In genomic region chr2:156792242-156792840, GRCh38 we compare ENCODE assay signal across 23 cellular contexts.
"Had no signal": no experiment of that assay in that cellular context is flagged by ENCODE, and none has a peak within 500 bp of the region (broad histone marks: within the 10 kb centered on the region; RNA-seq: fewer than 3 reads in every experiment).

No MANE protein-coding gene starts in this region.

- H3K4me1 Mint-ChIP-seq: stimulated activated naive B cell treated with anti-CD40 and anti-IgM and Interleukin-4, amounts not matched to agents 10 μg/mL and 1 μg/mL and 100 μg/mL, for 72 hours had no signal

- ATAC-seq: foreskin keratinocyte; heart left ventricle; left lung; natural killer cell treated with Interleukin-12 subunit alpha and Interleukin-12 subunit beta and Interleukin-15 and Interleukin-18, amount 100 ng/mL, for 72 hours; right lobe of liver; stimulated activated naive B cell treated with anti-CD40 and anti-IgM and Interleukin-4, amounts not matched to agents 10 μg/mL and 1 μg/mL and 100 μg/mL, for 72 hours had no signal

- H3K27me3 Mint-ChIP-seq: dendritic cell treated with granulocyte-macrophage colony-stimulating factor and Interleukin-4, amounts not matched to agents 40 ng/mL and 50 ng/mL, for 4 days; natural killer cell treated with Interleukin-12 subunit alpha and Interleukin-12 subunit beta and Interleukin-15 and Interleukin-18, amount 100 ng/mL, for 72 hours; stimulated activated naive B cell treated with anti-CD40 and anti-IgM and Interleukin-4, amounts not matched to agents 10 μg/mL and 1 μg/mL and 100 μg/mL, for 72 hours had no signal

- H3K27ac ChIP-seq: foreskin keratinocyte, left lung, neural progenitor cell, ovary, right lobe of liver, stomach had no signal

- H3K27ac Mint-ChIP-seq: dendritic cell treated with granulocyte-macrophage colony-stimulating factor and Interleukin-4, amounts not matched to agents 40 ng/mL and 50 ng/mL, for 4 days; endodermal cell; natural killer cell treated with Interleukin-12 subunit alpha and Interleukin-12 subunit beta and Interleukin-15 and Interleukin-18, amount 100 ng/mL, for 72 hours; neural progenitor cell; stimulated activated naive B cell treated with anti-CD40 and anti-IgM and Interleukin-4, amounts not matched to agents 10 μg/mL and 1 μg/mL and 100 μg/mL, for 72 hours had no signal

- H3K9me3 Mint-ChIP-seq: dendritic cell treated with granulocyte-macrophage colony-stimulating factor and Interleukin-4, amounts not matched to agents 40 ng/mL and 50 ng/mL, for 4 days; endodermal cell; neural progenitor cell had no signal

- H3K9me3 ChIP-seq: heart left ventricle, left lung, ovary, right lobe of liver, stomach had no signal

- H3K4me1 ChIP-seq: foreskin keratinocyte, heart left ventricle, left lung, neural progenitor cell, right lobe of liver, stomach had no signal

- DNase-seq: cerebellar nuclear complex; endodermal cell; erythroblast; foreskin keratinocyte; heart left ventricle; hippocampal formation; kidney glomerular epithelial cell; left lung; mesenchymal stem cell; midbrain; nucleus accumbens; ovary; right lobe of liver; stimulated activated CD4-positive, alpha-beta T cell treated with anti-CD3 and anti-CD28 coated beads, Interleukin-2, amount 100 ng/mL, for 24 hours; stimulated activated CD4-positive, alpha-beta T cell treated with anti-CD3 and anti-CD28 coated beads, Interleukin-4, amount 100 ng/mL, for 4 hours; stimulated activated naive B cell treated with anti-CD40 and anti-IgM and Interleukin-4, amounts not matched to agents 10 μg/mL and 1 μg/mL and 100 μg/mL, for 72 hours; stomach; substantia nigra; trophoblast cell had no signal

- H3K36me3 ChIP-seq: heart left ventricle, left lung, neural progenitor cell, ovary, right lobe of liver, stomach had no signal

- H3K27me3 ChIP-seq: foreskin keratinocyte, heart left ventricle, left lung, neural progenitor cell, ovary, right lobe of liver, stomach had no signal

- H3K4me3 ChIP-seq: heart left ventricle, left lung, lung, neural progenitor cell, ovary, right lobe of liver, stomach had no signal

- H3K4me3 Mint-ChIP-seq: dendritic cell treated with granulocyte-macrophage colony-stimulating factor and Interleukin-4, amounts not matched to agents 40 ng/mL and 50 ng/mL, for 4 days; endodermal cell; natural killer cell treated with Interleukin-12 subunit alpha and Interleukin-12 subunit beta and Interleukin-15 and Interleukin-18, amount 100 ng/mL, for 72 hours; neural progenitor cell; stimulated activated naive B cell treated with anti-CD40 and anti-IgM and Interleukin-4, amounts not matched to agents 10 μg/mL and 1 μg/mL and 100 μg/mL, for 72 hours had no signal

- H3K36me3 Mint-ChIP-seq: natural killer cell treated with Interleukin-12 subunit alpha and Interleukin-12 subunit beta and Interleukin-15 and Interleukin-18, amount 100 ng/mL, for 72 hours; neural progenitor cell; stimulated activated naive B cell treated with anti-CD40 and anti-IgM and Interleukin-4, amounts not matched to agents 10 μg/mL and 1 μg/mL and 100 μg/mL, for 72 hours had no signal
